In the genomic region with DNA sequence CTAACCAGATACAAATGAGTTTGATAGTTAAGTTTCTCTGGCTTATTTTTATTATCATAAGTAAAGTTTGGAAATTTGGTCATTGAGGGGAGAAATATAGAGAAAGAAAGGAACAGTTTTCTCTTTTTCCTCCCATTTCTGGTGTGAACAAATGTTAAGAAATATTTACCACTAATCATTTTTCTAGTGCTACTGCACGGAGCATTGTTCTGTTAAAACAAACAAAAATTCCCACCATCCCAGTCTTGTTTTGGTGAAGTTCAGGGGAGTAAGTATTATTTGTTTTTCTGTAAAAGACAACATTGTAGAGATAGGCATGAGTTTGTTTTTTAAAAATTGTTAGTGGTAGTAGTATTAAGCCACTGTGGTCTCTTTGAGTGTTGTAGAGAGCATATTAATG, we compare ENCODE assay signal across 8 cellular contexts.
DNase-seq lines count a peak whose midpoint lies in the region; ATAC-seq, FAIRE-seq and TF ChIP-seq lines count a peak whose summit lies in the region.

No MANE protein-coding gene starts in this region.

- H3K4me3 Mint-ChIP-seq in osteocyte (ENCODE audit: unreplicated experiment), result peak overlapping the region; percentile 79

- peaks cover 44% of the 10 kb centered on the region for H3K4me1 ChIP-seq in A549
- peaks cover 48% of the 10 kb centered on the region for H3K4me1 ChIP-seq in OCI-LY7 (ENCODE audit: insufficient read depth, low read length, poor library complexity, severe bottlenecking)
- H3K4me1 ChIP-seq in esophagus squamous epithelium, result peaks cover 0 to 60% (median 14%) of the 10 kb centered on the region in 3 donors

- CTCF ChIA-PET in A549 (lab: Yijun Ruan, JAX) (no interaction called here), OCI-LY7 (lab: Charles Lee; ENCODE audit: unreplicated experiment) (interaction anchor here (1.2 to 2.7 kb wide), 2 partner anchors 10 to 52 kb away, joined by 4 to 10 read pairs; no protein-coding TSS in a partner anchor)

- POLR2A ChIA-PET in A549 (lab: Yijun Ruan, JAX) (no interaction called here), OCI-LY7 (lab: Charles Lee) (interaction anchor here (0.5 to 5.5 kb wide), 18 partner anchors 10 to 78 kb away, joined by 3 to 66 read pairs (median 7); no protein-coding TSS in a partner anchor)

- no peak for FAIRE-seq in A549 (lab: Jason Lieb, UNC)
- FAIRE-seq in GM12892 (lab: Jason Lieb, UNC), result no peak

- H3K36me3 ChIP-seq in OCI-LY7 (ENCODE audit: insufficient read depth, low read length) (no peaks in the 10 kb centered on the region), esophagus squamous epithelium (no peaks in the 10 kb centered on the region)

- no peak for DNase-seq in A549 (ENCODE audit: low read depth in 1 of 2, low spot score in 1 of 2)
- no peak for DNase-seq in OCI-LY7 (ENCODE audit: low spot score)
- no peak for DNase-seq in esophagus squamous epithelium (lab: John Stamatoyannopoulos, UW)
- no peak for DNase-seq in osteocyte (ENCODE audit: extremely low spot score, unreplicated experiment)
- no peak for DNase-seq in retina
- no peak for DNase-seq in kidney tubule cell (ENCODE audit: low spot score)
- no peak for DNase-seq in GM12892 (ENCODE audit: insufficient read length)
- no peak for DNase-seq in islet precursor cell

- TF ChIP-seq RAD21 in A549 (conservative IDR thresholded peaks at IDR 0.05 in 1 of 2, IDR thresholded peaks at IDR 0.05 in 1 of 2), result no peak

- no peaks in the 10 kb centered on the region for H3K9me3 Mint-ChIP-seq in osteocyte (ENCODE audit: unreplicated experiment)

- H3K27ac ChIP-seq in A549 (peak overlapping the region; percentile 57 to 66; a peak in 5 of 6 replicates), OCI-LY7 (ENCODE audit: low read depth, low read length, poor library complexity, severe bottlenecking) (peak overlapping the region; percentile 67), esophagus squamous epithelium (peak overlapping the region; percentile 31 to 82 (median 80))

- H3K27me3 Mint-ChIP-seq in osteocyte (ENCODE audit: unreplicated experiment), result no peaks in the 10 kb centered on the region

- H3K79me2 ChIP-seq in OCI-LY7 (ENCODE audit: insufficient read depth, low read depth, low read length), result peaks cover 47% of the 10 kb centered on the region

- H3K36me3 Mint-ChIP-seq in osteocyte (ENCODE audit: unreplicated experiment), result peaks cover 3% of the 10 kb centered on the region

- H3K4me2 ChIP-seq in A549 (peak overlapping the region; percentile 94), OCI-LY7 (ENCODE audit: low read length) (peak overlapping the region; percentile 87)

- peaks cover 54% of the 10 kb centered on the region for H3K4me1 Mint-ChIP-seq in osteocyte (ENCODE audit: unreplicated experiment)

- 5% methylated on average over 1 of the region's 1 CpG for WGBS in A549 (ENCODE audit: missing lambda C conversion rate)
- 27% methylated on average over 1 of the region's 1 CpG for whole genome bisulfite sequencing in esophagus squamous epithelium, 2 donors

- intact Hi-C loops in OCI-LY7 (cut with micrococcal nuclease; ENCODE audit: unreplicated experiment) (loop anchor here (2.0 to 5.0 kb wide), 3 partner anchors 78 to 267 kb away; no protein-coding TSS in a partner anchor), esophagus squamous epithelium (cut with DNase I) (no loop called here)

- H3K4me3 ChIP-seq in A549 (peak overlapping the region; percentile 42), OCI-LY7 (ENCODE audit: low read depth, low read length, poor library complexity, severe bottlenecking) (peak overlapping the region; percentile 74), esophagus squamous epithelium (peak overlapping the region; percentile 8 to 64 (median 34))

- BruUV-seq in OCI-LY7 (replicated peaks; lab: Mats Ljungman, UMichigan), result TSS peak; percentile 80

- no peaks in the 10 kb centered on the region for H3K9me2 ChIP-seq in OCI-LY7 (ENCODE audit: insufficient read depth, low read length)

- no peaks in the 10 kb centered on the region for H3K9me3 ChIP-seq in A549
- no peaks in the 10 kb centered on the region for H3K9me3 ChIP-seq in OCI-LY7 (ENCODE audit: low read length)
- H3K9me3 ChIP-seq in esophagus squamous epithelium, result no peaks in the 10 kb centered on the region

- no peak for TF ChIP-seq EP300 in A549 (IDR thresholded peaks at IDR 0.05)

- H2AFZ ChIP-seq in OCI-LY7 (ENCODE audit: low read length), result peak overlapping the region; percentile 88; the same call in 1 of the 2 replicates

- H4K20me1 ChIP-seq in OCI-LY7 (ENCODE audit: insufficient read depth, low read length), result no peaks in the 10 kb centered on the region

- TF ChIP-seq POLR2A in A549 (IDR thresholded peaks at IDR 0.05; ENCODE audit: low read length), result no peak
- no peak for TF ChIP-seq POLR2A in esophagus squamous epithelium (IDR thresholded peaks at IDR 0.05)
- TF ChIP-seq POLR2A in GM12892 (IDR thresholded peaks at IDR 0.05; ENCODE audit: low read depth, low read length), result no peak

- peak overlapping the region; percentile 86 for H3K27ac Mint-ChIP-seq in osteocyte (ENCODE audit: unreplicated experiment)

- no peaks in the 10 kb centered on the region for H3K27me3 ChIP-seq in esophagus squamous epithelium

- peak in 1 of 2 experiments; percentile 9; a peak in 3 of 6 replicates for ATAC-seq in A549

- TF ChIP-seq CTCF in A549 (IDR thresholded peaks at IDR 0.05) (no peak), OCI-LY7 (conservative IDR thresholded peaks at IDR 0.05; ENCODE audit: low read length) (no peak), esophagus squamous epithelium (IDR thresholded peaks at IDR 0.05) (no peak), osteocyte (IDR thresholded peaks at IDR 0.05) (no peak)

TF ChIP-seq in A549, 52 proteins besides CTCF, POLR2A, EP300 and RAD21:
- TF ChIP-seq PHF8 (IDR thresholded peaks at IDR 0.05; ENCODE audit: borderline replicate concordance, low read depth) (no peak), CHD4 (IDR thresholded peaks at IDR 0.05; ENCODE audit: borderline replicate concordance) (no peak), HOXA7 (CRISPR knock-in tag; IDR thresholded peaks at IDR 0.05) (no peak), RFX5 (IDR thresholded peaks at IDR 0.05) (no peak), ESRRA (IDR thresholded peaks at IDR 0.05; ENCODE audit: borderline replicate concordance, low read length) (no peak), TFCP2L1 (CRISPR knock-in tag; IDR thresholded peaks at IDR 0.05) (no peak), ZFP36 (IDR thresholded peaks at IDR 0.05; ENCODE audit: borderline replicate concordance, partially characterized antibody) (no peak), CEBPB (IDR thresholded peaks at IDR 0.05) (no peak), NR3C1 (IDR thresholded peaks at IDR 0.05) (no peak), RNF2 (IDR thresholded peaks at IDR 0.05; ENCODE audit: borderline replicate concordance, low read depth) (no peak), MAZ (IDR thresholded peaks at IDR 0.05; ENCODE audit: borderline replicate concordance, low read depth, low read length) (no peak), JUN (IDR thresholded peaks at IDR 0.05) (no peak), CBX2 (IDR thresholded peaks at IDR 0.05; ENCODE audit: borderline replicate concordance, low read depth) (no peak)
- TF ChIP-seq, protein P1, sequence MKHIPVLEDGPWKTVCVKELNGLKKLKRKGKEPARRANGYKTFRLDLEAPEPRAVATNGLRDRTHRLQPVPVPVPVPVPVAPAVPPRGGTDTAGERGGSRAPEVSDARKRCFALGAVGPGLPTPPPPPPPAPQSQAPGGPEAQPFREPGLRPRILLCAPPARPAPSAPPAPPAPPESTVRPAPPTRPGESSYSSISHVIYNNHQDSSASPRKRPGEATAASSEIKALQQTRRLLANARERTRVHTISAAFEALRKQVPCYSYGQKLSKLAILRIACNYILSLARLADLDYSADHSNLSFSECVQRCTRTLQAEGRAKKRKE (CRISPR knock-in tag; IDR thresholded peaks at IDR 0.05; ENCODE audit: low read depth), result no peak
- TF ChIP-seq, protein P2, sequence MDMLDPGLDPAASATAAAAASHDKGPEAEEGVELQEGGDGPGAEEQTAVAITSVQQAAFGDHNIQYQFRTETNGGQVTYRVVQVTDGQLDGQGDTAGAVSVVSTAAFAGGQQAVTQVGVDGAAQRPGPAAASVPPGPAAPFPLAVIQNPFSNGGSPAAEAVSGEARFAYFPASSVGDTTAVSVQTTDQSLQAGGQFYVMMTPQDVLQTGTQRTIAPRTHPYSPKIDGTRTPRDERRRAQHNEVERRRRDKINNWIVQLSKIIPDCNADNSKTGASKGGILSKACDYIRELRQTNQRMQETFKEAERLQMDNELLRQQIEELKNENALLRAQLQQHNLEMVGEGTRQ (IDR thresholded peaks at IDR 0.05), result no peak
- TF ChIP-seq, protein P3, sequence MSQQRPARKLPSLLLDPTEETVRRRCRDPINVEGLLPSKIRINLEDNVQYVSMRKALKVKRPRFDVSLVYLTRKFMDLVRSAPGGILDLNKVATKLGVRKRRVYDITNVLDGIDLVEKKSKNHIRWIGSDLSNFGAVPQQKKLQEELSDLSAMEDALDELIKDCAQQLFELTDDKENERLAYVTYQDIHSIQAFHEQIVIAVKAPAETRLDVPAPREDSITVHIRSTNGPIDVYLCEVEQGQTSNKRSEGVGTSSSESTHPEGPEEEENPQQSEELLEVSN (IDR thresholded peaks at IDR 0.05; ENCODE audit: borderline replicate concordance, low read depth), result no peak
